ENCODE assay signal across 9 cellular contexts in the genomic region with DNA sequence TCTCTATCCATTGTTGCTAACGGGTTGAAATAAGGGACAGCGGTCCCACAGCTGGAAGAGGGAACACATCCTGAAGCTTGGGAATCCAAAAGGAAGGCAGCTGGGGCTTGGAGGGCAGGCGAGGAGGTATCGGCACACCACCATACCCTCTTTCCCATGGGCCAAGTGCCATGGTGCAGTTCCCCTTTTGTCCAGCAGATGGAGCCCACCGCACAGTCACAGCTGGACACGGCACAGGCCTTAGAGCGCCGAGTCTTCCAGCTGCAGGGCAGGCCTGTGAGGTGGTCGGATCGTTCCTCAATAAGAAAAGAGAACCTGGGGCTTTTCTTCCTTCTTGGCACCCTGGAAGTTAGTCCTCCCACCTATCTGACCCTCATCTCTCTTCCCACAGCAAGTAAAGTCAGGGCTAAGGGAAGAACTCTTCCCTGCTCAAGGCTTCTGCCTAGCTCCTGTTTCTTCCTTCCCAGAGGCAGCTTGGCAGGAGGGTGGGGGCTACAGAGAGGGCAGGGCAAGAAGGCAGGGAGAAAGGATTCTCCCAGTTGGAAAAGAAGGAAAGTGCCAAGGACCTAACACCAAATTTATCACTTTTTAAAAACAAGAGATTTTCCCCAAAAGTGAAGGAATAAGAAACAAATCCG. TPM values are rescaled to one million over a fixed set of nuclear protein-coding genes. Genes with fewer than 3 reads are reported as not detected.
DNase-seq lines count a peak whose midpoint lies in the region; ATAC-seq and TF ChIP-seq lines count a peak whose summit lies in the region.
"Had no signal": no experiment of that assay in that cellular context is flagged by ENCODE, and none has a peak within 500 bp of the region (broad histone marks: within the 10 kb centered on the region; RNA-seq: fewer than 3 reads in every experiment).

No MANE protein-coding gene starts in this region.

- H3K79me2 ChIP-seq in PC-3 (ENCODE audit: low read length), result no peaks in the 10 kb centered on the region

- H3K4me2 ChIP-seq in PC-3 (ENCODE audit: low read length), result peak overlapping the region; percentile 17; the same call in 1 of the 2 replicates

- peaks cover 55% of the 10 kb centered on the region for H3K27me3 ChIP-seq in PC-3 (ENCODE audit: low read length)

- no peak overlapping the region for H3K4me3 ChIP-seq in PC-3 (ENCODE audit: low read length)

- no peak overlapping the region for H3K27ac ChIP-seq in PC-3 (ENCODE audit: low read length)
- H3K27ac ChIP-seq in substantia nigra (ENCODE audit: low read depth, low read length, poor library complexity, severe bottlenecking), result no peak overlapping the region
- H3K27ac ChIP-seq: epithelial cell of prostate had no signal

- peak; percentile 94 for TF ChIP-seq CTCF in PC-3 (conservative IDR thresholded peaks at IDR 0.05; ENCODE audit: low read depth, low read length)

- BruUV-seq in PC-3 (replicated peaks; lab: Mats Ljungman, UMichigan), result no TSS peak

- H3K36me3 ChIP-seq in PC-3 (ENCODE audit: low read depth, low read length), result no peaks in the 10 kb centered on the region

- DNase-seq in D341Med (ENCODE audit: low spot score) (peak; percentile 89), PC-3 (peak; percentile 89), fibroblast of the conjunctiva (ENCODE audit: low read depth) (peak; percentile 59), non-pigmented ciliary epithelial cell (ENCODE audit: low read depth) (peak; percentile 17), substantia nigra (lab: John Stamatoyannopoulos, UW) (peak in 47 of 49 donors; percentile 11 to 88 (median 68))
- peak; percentile 93 to 94 for DNase-seq in activated T-cell treated with anti-CD3 and anti-CD28 coated beads, Interleukin-2, amount 50 U/mL, for 48 hours

- ATAC-seq in GM19438 (IDR thresholded peaks at IDR 0.05; ENCODE audit: low read depth, unreplicated experiment) (peak; percentile 99), HG03457 (IDR thresholded peaks at IDR 0.05; ENCODE audit: unreplicated experiment) (peak; percentile 96), PC-3 (peak; percentile 99)

- CTCF ChIA-PET in PC-3 (lab: Charles Lee), result interaction anchor here (0.6 to 1.2 kb wide), 3 partner anchors 50 to 180 kb away, joined by 3 to 9 read pairs (median 4); no protein-coding TSS in a partner anchor

- no peaks in the 10 kb centered on the region for H4K20me1 ChIP-seq in PC-3 (ENCODE audit: low read length)

- H3F3A ChIP-seq in PC-3 (ENCODE audit: low read length, unreplicated experiment), result no peaks in the 10 kb centered on the region

- intact Hi-C loops in PC-3 (cut with micrococcal nuclease), result loop anchor here (2.0 kb wide), 1 partner anchor 43 kb away; no protein-coding TSS in a partner anchor

- H3K9ac ChIP-seq in PC-3 (ENCODE audit: low read length), result no peak overlapping the region

- H3K9me3 ChIP-seq in PC-3 (ENCODE audit: low read length), result no peaks in the 10 kb centered on the region

- H3K4me1 ChIP-seq in PC-3 (ENCODE audit: insufficient read depth, low read length), result no peaks in the 10 kb centered on the region

- peak overlapping the region; percentile 38 for H2AFZ ChIP-seq in PC-3 (ENCODE audit: low read length)

- no peaks in the 10 kb centered on the region for H3K9me2 ChIP-seq in PC-3 (replicated peaks; ENCODE audit: low read length)

- POLR2A ChIA-PET in PC-3 (lab: Charles Lee; ENCODE audit: unreplicated experiment), result no interaction called here

RNA-seq across cellular contexts. Expression of a gene that starts 8.6 kb away (rescaled TPM):
- total RNA-seq in PC-3 (2014; rRNA removed), result not detected in 2 replicates

RNA-seq across cellular contexts. Expression of a gene that starts 30.4 kb away (rescaled TPM):
- not detected in 2 replicates for total RNA-seq in PC-3 (2014; rRNA removed)

RNA-seq across cellular contexts. Expression of a gene that starts 54.9 kb away (rescaled TPM):
- total RNA-seq in PC-3 (2014; rRNA removed), result not detected in 2 replicates

Comparison
In these comparisons a context has a peak if more than half of its experiments do, and no peak if none do; other contexts are left out.
1. DNase-seq: peak in every context shown above with its lines; median percentile 94 in activated T-cell treated with anti-CD3 and anti-CD28 coated beads, Interleukin-2, amount 50 U/mL, for 48 hours; 89 in D341Med; 89 in PC-3; 68 in substantia nigra; 59 in fibroblast of the conjunctiva; 17 in non-pigmented ciliary epithelial cell.